ENCODE assay signal across 11 cellular contexts in the genomic region with DNA sequence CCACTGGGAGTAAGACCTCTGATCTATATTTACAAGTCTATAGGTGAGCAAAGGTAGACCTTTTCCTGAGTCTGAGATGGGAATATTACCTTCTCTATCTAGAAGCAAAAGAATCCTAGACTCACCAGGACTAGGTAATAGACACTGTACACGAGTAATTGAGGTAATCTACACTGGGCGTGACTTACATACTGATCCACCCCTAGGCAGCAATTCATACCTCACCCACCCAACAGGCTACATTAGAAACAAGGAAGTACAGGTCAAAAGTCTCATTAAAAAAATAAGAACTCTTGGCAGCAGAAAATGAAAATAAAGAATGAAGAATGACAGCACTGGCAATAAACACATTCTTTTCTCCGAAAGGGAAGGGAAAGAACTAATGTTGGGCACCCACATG. TPM values are rescaled to one million over a fixed set of nuclear protein-coding genes. Genes with fewer than 3 reads are reported as not detected.
A peak's percentile ranks its signal among the peaks of the same experiment; 100 is the strongest.
DNase-seq lines count a peak whose midpoint lies in the region; ATAC-seq and TF ChIP-seq lines count a peak whose summit lies in the region.
"Had no signal": no experiment of that assay in that cellular context is flagged by ENCODE, and none has a peak within 500 bp of the region (broad histone marks: within the 10 kb centered on the region; RNA-seq: fewer than 3 reads in every experiment).

No MANE protein-coding gene starts in this region.

- intact Hi-C loops in CD4-positive, alpha-beta T cell (cut with DNase I, micrococcal nuclease), result no loop called here

- H3K4me3 Mint-ChIP-seq in CD4-positive, alpha-beta T cell, result peak overlapping the region; percentile 21
- H3K4me3 Mint-ChIP-seq: neural crest cell had no signal

- no peak for ATAC-seq in CD4-positive, alpha-beta T cell (ENCODE audit: poor library complexity)
- ATAC-seq in HG03342 (IDR thresholded peaks at IDR 0.05; ENCODE audit: unreplicated experiment) (no peak), GM19463 (IDR thresholded peaks at IDR 0.05; ENCODE audit: unreplicated experiment) (no peak)

- TF ChIP-seq POLR2A in NB4 (IDR thresholded peaks at IDR 0.05; ENCODE audit: extremely low read depth, insufficient read length), result no peak

- CTCF ChIA-PET in CD4-positive, alpha-beta T cell (lab: Charles Lee), result no interaction called here

- H3K27me3 ChIP-seq in CD4-positive, alpha-beta T cell (ENCODE audit: control insufficient read depth, insufficient read depth, low read length), result no peaks in the 10 kb centered on the region
- no peaks in the 10 kb centered on the region for H3K27me3 ChIP-seq in muscle layer of duodenum (ENCODE audit: low read depth, low read length)

- no peak for DNase-seq in CD4-positive, alpha-beta T cell
- DNase-seq in NB4 (ENCODE audit: low read depth) (peak; percentile 36), dermis blood vessel endothelial cell (peak; percentile 69), retina (no peak)
- DNase-seq in stimulated activated naive CD4-positive, alpha-beta T cell treated with Interleukin-2 at 50 U/mL for 16 hours (lab: John Stamatoyannopoulos, UW), result no peak
- DNase-seq: NCI-H345; stimulated activated CD4-positive, alpha-beta T cell treated with anti-CD3 and anti-CD28 coated beads, Interleukin-2, amount 100 ng/mL, for 48 hours had no signal

- TF ChIP-seq CTCF in CD4-positive, alpha-beta T cell (IDR thresholded peaks at IDR 0.05), result no peak
- TF ChIP-seq CTCF in NB4 (IDR thresholded peaks at IDR 0.05; ENCODE audit: low read depth, low read length), result no peak

- POLR2A ChIA-PET in CD4-positive, alpha-beta T cell (lab: Charles Lee), result no interaction called here

- no peak overlapping the region for H3K27ac ChIP-seq in CD4-positive, alpha-beta T cell (ENCODE audit: low read depth, low read length)
- peak overlapping the region; percentile 30 for H3K27ac ChIP-seq in muscle layer of duodenum (ENCODE audit: low read length)

- H3K4me3 ChIP-seq in NB4 (ENCODE audit: low read depth, low read length), result no peak overlapping the region
- H3K4me3 ChIP-seq in muscle layer of duodenum (ENCODE audit: low read depth in 1 of 2, low read length in 2 of 2), result peak overlapping the region in 1 of 2 donors; percentile 5

- H3K27ac Mint-ChIP-seq in CD4-positive, alpha-beta T cell, result peak overlapping the region; percentile 4

- peaks cover 5% of the 10 kb centered on the region for H3K9me3 ChIP-seq in CD4-positive, alpha-beta T cell (ENCODE audit: control insufficient read depth, low read length)
- H3K9me3 ChIP-seq in muscle layer of duodenum (ENCODE audit: control insufficient read depth in 1 of 2, low read length in 2 of 2), result peaks cover 0 to 3% of the 10 kb centered on the region in 2 donors

- no peaks in the 10 kb centered on the region for H3K27me3 Mint-ChIP-seq in CD4-positive, alpha-beta T cell

- no peaks in the 10 kb centered on the region for H3K36me3 ChIP-seq in muscle layer of duodenum (ENCODE audit: control insufficient read depth in 1 of 2, insufficient read depth in 2 of 2, low read length in 2 of 2)

- H3K9me3 Mint-ChIP-seq in CD4-positive, alpha-beta T cell, result no peaks in the 10 kb centered on the region
- H3K9me3 Mint-ChIP-seq: neural crest cell had no signal

- peaks cover 41% of the 10 kb centered on the region for H3K36me3 Mint-ChIP-seq in CD4-positive, alpha-beta T cell (ENCODE audit: low read depth)

- peaks cover 93% of the 10 kb centered on the region for H3K4me1 Mint-ChIP-seq in CD4-positive, alpha-beta T cell (ENCODE audit: low read depth)

- H3K4me1 ChIP-seq in muscle layer of duodenum (ENCODE audit: control insufficient read depth in 1 of 2, insufficient read depth in 2 of 2, low read length in 2 of 2), result peaks cover 21 to 36% of the 10 kb centered on the region in 2 donors

RNA-seq across cellular contexts. Expression of gene CSNK2A1, which starts 7.6 kb away (rescaled TPM):
- 10 to 100 TPM; 55.5 to 56.9 TPM for total RNA-seq in CD4-positive, alpha-beta T cell
- total RNA-seq in dermis blood vessel endothelial cell, result 128 and 213 TPM in 2 replicates

Comparison
In these comparisons a context has a peak if more than half of its experiments do, and no peak if none do; other contexts are left out.
1. DNase-seq: peak in NB4 (single experiment) and dermis blood vessel endothelial cell (single experiment); none in CD4-positive, alpha-beta T cell (0 of 10), stimulated activated naive CD4-positive, alpha-beta T cell treated with Interleukin-2 at 50 U/mL for 16 hours (single experiment) and retina (single experiment).